10 cellular contexts compared by ENCODE assay signal in the genomic region with DNA sequence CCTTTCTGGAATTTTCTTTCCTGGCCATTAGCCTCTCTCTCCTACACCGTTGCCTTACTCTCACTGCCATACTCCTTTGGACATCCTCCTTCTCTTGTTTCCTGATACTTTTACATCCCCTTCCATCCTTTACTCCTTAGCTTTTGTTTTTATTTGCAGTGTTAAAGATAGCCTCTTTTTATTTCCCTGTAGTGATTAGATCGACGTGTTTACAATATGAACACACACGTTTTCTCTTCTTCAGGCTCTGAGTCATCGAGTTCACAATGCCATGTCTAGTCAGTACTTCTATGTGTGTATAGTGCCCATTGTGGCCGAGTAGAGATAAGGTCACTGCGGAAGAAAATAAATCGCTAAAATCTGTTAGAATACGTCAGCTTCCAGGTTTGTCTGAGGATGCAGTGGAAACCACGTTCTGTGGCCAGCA.
DNase-seq lines count a peak whose midpoint lies in the region; ATAC-seq and TF ChIP-seq lines count a peak whose summit lies in the region.
"Had no signal": no experiment of that assay in that cellular context is flagged by ENCODE, and none has a peak within 500 bp of the region (broad histone marks: within the 10 kb centered on the region; RNA-seq: fewer than 3 reads in every experiment).

No MANE protein-coding gene starts in this region.

- H3K4me3 ChIP-seq in endodermal cell (ENCODE audit: low read length), result no peak overlapping the region

- H3K27ac ChIP-seq in epithelial cell of prostate (no peak overlapping the region), endodermal cell (ENCODE audit: low read depth, low read length) (no peak overlapping the region)
- H3K27ac ChIP-seq: parathyroid adenoma had no signal

- no peak for ATAC-seq in HG03196 (IDR thresholded peaks at IDR 0.05; ENCODE audit: unreplicated experiment)
- ATAC-seq in HG02884 (IDR thresholded peaks at IDR 0.05; ENCODE audit: unreplicated experiment), result no peak

- no peaks in the 10 kb centered on the region for H3K27me3 ChIP-seq in endodermal cell (ENCODE audit: control insufficient read depth, insufficient read depth, low read length, poor library complexity, severe bottlenecking)

- no peak for TF ChIP-seq CTCF in progenitor cell of endocrine pancreas (IDR thresholded peaks at IDR 0.05; ENCODE audit: unreplicated experiment)
- TF ChIP-seq CTCF in endodermal cell (conservative IDR thresholded peaks at IDR 0.05), result no peak

- H3K4me3 Mint-ChIP-seq in progenitor cell of endocrine pancreas (ENCODE audit: low read depth), result no peak overlapping the region
- H3K4me3 Mint-ChIP-seq in endodermal cell, result no peak overlapping the region

- H3K4me1 Mint-ChIP-seq in progenitor cell of endocrine pancreas (ENCODE audit: low read depth) (peaks cover 35% of the 10 kb centered on the region), endodermal cell (peaks cover 4% of the 10 kb centered on the region)

- H3K27ac Mint-ChIP-seq in progenitor cell of endocrine pancreas (peak overlapping the region; percentile 84), endodermal cell (no peak overlapping the region)

- no peaks in the 10 kb centered on the region for H3K9me3 ChIP-seq in endodermal cell (ENCODE audit: control insufficient read depth, low read length)

- H3K9me3 Mint-ChIP-seq in progenitor cell of endocrine pancreas (ENCODE audit: low read depth), result no peaks in the 10 kb centered on the region
- H3K9me3 Mint-ChIP-seq in endodermal cell, result no peaks in the 10 kb centered on the region

- no peak overlapping the region for H3K9ac ChIP-seq in endodermal cell (ENCODE audit: extremely low read depth, low read length, poor library complexity, severe bottlenecking)
- H3K9ac ChIP-seq: parathyroid adenoma had no signal

- H3K36me3 Mint-ChIP-seq in progenitor cell of endocrine pancreas (ENCODE audit: insufficient read depth), result peaks cover 4% of the 10 kb centered on the region
- H3K36me3 Mint-ChIP-seq in endodermal cell (ENCODE audit: low read depth), result no peaks in the 10 kb centered on the region

- H3K27me3 Mint-ChIP-seq in progenitor cell of endocrine pancreas (no peaks in the 10 kb centered on the region), endodermal cell (ENCODE audit: insufficient read depth) (no peaks in the 10 kb centered on the region)

- peak; percentile 60 for DNase-seq in DMS153 treated with DMSO at 0.1 percent for 48 hours (lab: John Stamatoyannopoulos, UW; ENCODE audit: unreplicated experiment)
- DNase-seq in NCI-H460 (ENCODE audit: extremely low read depth, low read depth), result peak; percentile 69
- DNase-seq in epithelial cell of prostate (ENCODE audit: low read depth, low spot score), result peak; percentile 84
- no peak for DNase-seq in progenitor cell of endocrine pancreas (ENCODE audit: low spot score, unreplicated experiment)
- no peak for DNase-seq in NCI-H1436 treated with DMSO at 0.1 percent for 48 hours (lab: John Stamatoyannopoulos, UW)
- DNase-seq in endodermal cell, result no peak
- DNase-seq: NCI-H1417 treated with DMSO at 0.1 percent for 48 hours had no signal

- peaks cover 11% of the 10 kb centered on the region for H3K36me3 ChIP-seq in endodermal cell (ENCODE audit: control insufficient read depth, insufficient read depth, low read length)

- no peaks in the 10 kb centered on the region for H3K4me1 ChIP-seq in endodermal cell (ENCODE audit: control insufficient read depth, insufficient read depth, low read length)
- H3K4me1 ChIP-seq: parathyroid adenoma had no signal

- 85 to 98% methylated on average over 8 to 10 of the region's 10 CpGs for WGBS in endodermal cell (ENCODE audit: insufficient coverage in 1 of 2, insufficient read length in 1 of 2), 2 experiments

Comparison
In these comparisons a context has a peak if more than half of its experiments do, and no peak if none do; other contexts are left out.
1. DNase-seq: peak in DMS153 treated with DMSO at 0.1 percent for 48 hours (single experiment), NCI-H460 (single experiment) and epithelial cell of prostate (single experiment); none in progenitor cell of endocrine pancreas (single experiment), NCI-H1436 treated with DMSO at 0.1 percent for 48 hours (single experiment) and endodermal cell (single experiment).